12 cellular contexts compared by ENCODE assay signal in genomic region chr5:154287136-154287535, GRCh38.
A peak's percentile ranks its signal among the peaks of the same experiment; 100 is the strongest.
DNase-seq lines count a peak whose midpoint lies in the region; ATAC-seq, FAIRE-seq and TF ChIP-seq lines count a peak whose summit lies in the region.
"Had no signal": no experiment of that assay in that cellular context is flagged by ENCODE, and none has a peak within 500 bp of the region (broad histone marks: within the 10 kb centered on the region; RNA-seq: fewer than 3 reads in every experiment).

No MANE protein-coding gene starts in this region.

- H3K36me3 ChIP-seq in pancreas, result no peaks in the 10 kb centered on the region
- H3K36me3 ChIP-seq: HAP-1 had no signal

- no peak for FAIRE-seq in pancreas (lab: Jason Lieb, UNC)

- H3K4me3 ChIP-seq in pancreas, result no peak overlapping the region
- H3K4me3 ChIP-seq: HAP-1 had no signal

- H3K27me3 ChIP-seq in pancreas, result no peaks in the 10 kb centered on the region

- ATAC-seq in pancreas (peak; percentile 75 to 87 (median 82)), HG03571 (IDR thresholded peaks at IDR 0.05; ENCODE audit: unreplicated experiment) (no peak), GM21576 (IDR thresholded peaks at IDR 0.05; ENCODE audit: unreplicated experiment) (no peak), GM21381 (IDR thresholded peaks at IDR 0.05; ENCODE audit: unreplicated experiment) (no peak)
- ATAC-seq: activated CD8-positive, alpha-beta T cell treated with anti-CD3 and anti-CD28 coated beads, Interleukin-2, amount 10 ng/mL, durations not matched to agents 7 days and 5 days had no signal

- TF ChIP-seq CTCF in pancreas (IDR thresholded peaks at IDR 0.05), result no peak

- H3K27ac ChIP-seq in pancreas, result peak overlapping the region in 2 of 4 donors; percentile 41 to 49

- H3K9me3 ChIP-seq in pancreas, result no peaks in the 10 kb centered on the region
- H3K9me3 ChIP-seq: HAP-1 had no signal

- 45 to 47% methylated on average over 5 of the region's 5 CpGs for WGBS in pancreas, 2 donors

- DNase-seq in EH (ENCODE audit: low read depth), result peak; percentile 92
- DNase-seq in UCSD-AML1 (lab: John Stamatoyannopoulos, UW; ENCODE audit: unreplicated experiment), result peak; percentile 19
- DNase-seq in glomerular visceral epithelial cell (ENCODE audit: extremely low spot score), result peak; percentile 87
- DNase-seq in pancreas, result peak in 2 of 6 donors; percentile 41 to 45
- no peak for DNase-seq in T-helper 1 cell
- DNase-seq: activated CD8-positive, alpha-beta T cell treated with anti-CD3 and anti-CD28 coated beads, Interleukin-2, amount 10 ng/mL, durations not matched to agents 7 days and 5 days; DMS79; NCI-H2107 had no signal

- H3K4me1 ChIP-seq in pancreas, result peaks cover 18 to 34% (median 19%) of the 10 kb centered on the region in 3 donors

- intact Hi-C loops in pancreas (cut with DNase I), result no loop called here

Comparison
In these comparisons a context has a peak if more than half of its experiments do, and no peak if none do; other contexts are left out.
1. DNase-seq: peak in EH (single experiment), UCSD-AML1 (single experiment) and glomerular visceral epithelial cell (single experiment); none in T-helper 1 cell (0 of 5).
2. ATAC-seq: peak in pancreas (4 of 4); none in HG03571 (single experiment), GM21576 (single experiment) and GM21381 (single experiment).